12 cellular contexts compared by ENCODE assay signal in the genomic region with DNA sequence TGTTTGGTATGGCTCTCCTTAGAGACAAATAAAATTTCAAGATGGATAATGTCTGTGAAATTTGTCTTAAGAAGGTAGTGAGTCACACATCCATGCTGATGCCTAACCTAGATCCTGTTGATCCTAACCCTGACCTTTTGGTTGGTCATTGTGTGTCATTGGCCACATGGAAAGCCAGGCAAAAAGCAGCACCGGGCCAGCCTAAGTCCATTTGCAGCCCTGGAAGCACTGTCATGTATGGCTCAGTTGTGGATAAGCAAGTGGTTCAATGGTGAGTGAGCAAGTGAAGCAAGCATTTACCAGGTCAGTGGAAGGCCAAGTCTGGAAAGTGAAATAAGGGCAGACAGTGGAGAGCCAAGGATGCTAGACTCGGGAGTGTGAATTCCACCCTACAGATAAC.
"Had no signal": no experiment of that assay in that cellular context is flagged by ENCODE, and none has a peak within 500 bp of the region (broad histone marks: within the 10 kb centered on the region; RNA-seq: fewer than 3 reads in every experiment).

No MANE protein-coding gene starts in this region.

- H3K4me1 ChIP-seq: colonic mucosa, tibial nerve, vagina had no signal

- H3K27me3 ChIP-seq: colonic mucosa, vagina had no signal

- H3K27ac ChIP-seq: colonic mucosa, tibial nerve, vagina had no signal

- H3K36me3 ChIP-seq: colonic mucosa, tibial nerve, vagina had no signal

- H3K9me3 Mint-ChIP-seq: activated CD4-positive, alpha-beta T cell treated with anti-CD3 and anti-CD28 coated beads, Interleukin-2, amount 10 ng/mL, durations not matched to agents 24 days and 14 days had no signal

- DNase-seq: activated CD4-positive, alpha-beta T cell treated with anti-CD3 and anti-CD28 coated beads, Interleukin-2, amount 10 ng/mL, durations not matched to agents 24 days and 14 days; activated naive CD4-positive, alpha-beta T cell treated with Interleukin-2 at 50 U/mL for 16 hours; caudate nucleus; colonic mucosa; immature natural killer cell; left cardiac atrium; naive thymus-derived CD4-positive, alpha-beta T cell; posterior cingulate gyrus; small intestine had no signal

- H3K27ac Mint-ChIP-seq: activated CD4-positive, alpha-beta T cell treated with anti-CD3 and anti-CD28 coated beads, Interleukin-2, amount 10 ng/mL, durations not matched to agents 24 days and 14 days; immature natural killer cell; naive thymus-derived CD4-positive, alpha-beta T cell; WTC11 had no signal

- H3K9me3 ChIP-seq: colonic mucosa, vagina had no signal

- ATAC-seq: naive thymus-derived CD4-positive, alpha-beta T cell; WTC11 had no signal

- H3K4me3 ChIP-seq: colonic mucosa, tibial nerve, vagina had no signal

- H3K4me1 Mint-ChIP-seq: activated CD4-positive, alpha-beta T cell treated with anti-CD3 and anti-CD28 coated beads, Interleukin-2, amount 10 ng/mL, durations not matched to agents 24 days and 14 days; immature natural killer cell; naive thymus-derived CD4-positive, alpha-beta T cell had no signal

- H3K36me3 Mint-ChIP-seq: WTC11 had no signal

- H3K4me3 Mint-ChIP-seq: activated CD4-positive, alpha-beta T cell treated with anti-CD3 and anti-CD28 coated beads, Interleukin-2, amount 10 ng/mL, durations not matched to agents 24 days and 14 days; immature natural killer cell; naive thymus-derived CD4-positive, alpha-beta T cell; WTC11 had no signal
